ENCODE assay signal across 13 cellular contexts in the genomic region with DNA sequence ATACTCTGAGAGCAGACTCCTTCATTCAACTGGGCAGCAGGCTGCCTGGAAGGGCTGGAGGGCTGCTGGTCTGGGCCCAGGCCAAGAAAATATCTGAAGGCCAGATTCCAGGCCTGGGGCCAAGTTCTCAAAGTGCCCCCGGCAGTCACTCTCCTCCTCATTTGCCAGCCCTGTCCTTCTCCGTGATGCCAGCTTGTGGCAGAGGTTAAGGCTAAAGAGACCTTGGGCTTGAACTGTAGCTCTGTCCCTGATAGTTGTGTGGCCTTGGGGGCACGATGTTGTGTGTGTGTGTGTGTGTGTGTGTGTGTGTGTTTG. TPM values are rescaled to one million over a fixed set of nuclear protein-coding genes. Genes with fewer than 3 reads are reported as not detected.
A peak's percentile ranks its signal among the peaks of the same experiment; 100 is the strongest.
DNase-seq lines count a peak whose midpoint lies in the region; ATAC-seq and TF ChIP-seq lines count a peak whose summit lies in the region.
"Had no signal": no experiment of that assay in that cellular context is flagged by ENCODE, and none has a peak within 500 bp of the region (broad histone marks: within the 10 kb centered on the region; RNA-seq: fewer than 3 reads in every experiment).

No MANE protein-coding gene starts in this region.

- ATAC-seq in psoas muscle: peak in 3 of 4 donors; percentile 13 to 33 (median 33)
- ATAC-seq in GM18520 (IDR thresholded peaks at IDR 0.05; ENCODE audit: unreplicated experiment): no peak
- ATAC-seq in HG02981 (IDR thresholded peaks at IDR 0.05; ENCODE audit: unreplicated experiment): no peak
- ATAC-seq: activated CD4-positive, alpha-beta T cell treated with anti-CD3 and anti-CD28 coated beads for 36 hours; activated T-cell treated with anti-CD3 and anti-CD28 coated beads, Interleukin-2, amount 50 U/mL, for 72 hours; natural killer cell had no signal

- H3K36me3 ChIP-seq in cardiac muscle cell: no peaks in the 10 kb centered on the region
- no peaks in the 10 kb centered on the region for H3K36me3 ChIP-seq in psoas muscle (ENCODE audit: insufficient read depth in 1 of 2, low read depth in 1 of 2)
- H3K36me3 ChIP-seq: BLaER1 treated with 17β-estradiol and CSF1 and Interleukin-3, amounts not matched to agents 10 nM and 100 nM had no signal

- TF ChIP-seq CTCF in HFFc6 (IDR thresholded peaks at IDR 0.05): no peak
- TF ChIP-seq CTCF in VCaP (conservative IDR thresholded peaks at IDR 0.05): no peak
- no peak for TF ChIP-seq CTCF in cardiac muscle cell (IDR thresholded peaks at IDR 0.05; ENCODE audit: low read depth, low read length)
- TF ChIP-seq CTCF in psoas muscle (IDR thresholded peaks at IDR 0.05): no peak

- no peaks in the 10 kb centered on the region for H3K36me3 Mint-ChIP-seq in HFFc6 (ENCODE audit: low read depth)
- H3K36me3 Mint-ChIP-seq: natural killer cell had no signal

- H3K27me3 Mint-ChIP-seq in HFFc6 (ENCODE audit: insufficient read depth): peaks cover 4% of the 10 kb centered on the region

- DNase-seq in HFFc6 (no peak), cardiac muscle cell (ENCODE audit: low read depth in 1 of 2, low spot score in 1 of 2) (peak; percentile 34 to 60), psoas muscle (no peak), islet precursor cell (no peak), mucosa of gallbladder (ENCODE audit: low spot score) (no peak)
- DNase-seq: activated CD4-positive, alpha-beta T cell treated with anti-CD3 and anti-CD28 coated beads for 36 hours; activated T-cell treated with anti-CD3 and anti-CD28 coated beads, Interleukin-2, amount 50 U/mL, for 72 hours; natural killer cell; NCI-H1417 had no signal

- no peak overlapping the region for H3K27ac Mint-ChIP-seq in HFFc6
- H3K27ac Mint-ChIP-seq: activated CD4-positive, alpha-beta T cell treated with anti-CD3 and anti-CD28 coated beads for 36 hours; activated T-cell treated with anti-CD3 and anti-CD28 coated beads, Interleukin-2, amount 50 U/mL, for 72 hours; natural killer cell had no signal

- H3K9me3 ChIP-seq in cardiac muscle cell (ENCODE audit: low read depth) (no peaks in the 10 kb centered on the region), psoas muscle (no peaks in the 10 kb centered on the region)
- H3K9me3 ChIP-seq: BLaER1 treated with 17β-estradiol and CSF1 and Interleukin-3, amounts not matched to agents 10 nM and 100 nM had no signal

- intact Hi-C loops in psoas muscle (cut with DNase I): no loop called here

- H3K9me3 Mint-ChIP-seq in HFFc6: no peaks in the 10 kb centered on the region
- H3K9me3 Mint-ChIP-seq: activated T-cell treated with anti-CD3 and anti-CD28 coated beads, Interleukin-2, amount 50 U/mL, for 72 hours; natural killer cell had no signal

- peaks cover 3% of the 10 kb centered on the region for H3K4me1 ChIP-seq in cardiac muscle cell (ENCODE audit: low read depth)
- H3K4me1 ChIP-seq in psoas muscle: peaks cover 10% of the 10 kb centered on the region

- 11 to 20% (median 19%) methylated on average over 3 of the region's 3 CpGs for WGBS in psoas muscle, 3 donors

- H3K4me1 Mint-ChIP-seq in HFFc6 (ENCODE audit: low read depth): peaks cover 16% of the 10 kb centered on the region
- H3K4me1 Mint-ChIP-seq: activated CD4-positive, alpha-beta T cell treated with anti-CD3 and anti-CD28 coated beads for 36 hours had no signal

- H3K27ac ChIP-seq in VCaP (peak overlapping the region; percentile 92), cardiac muscle cell (no peak overlapping the region), psoas muscle (no peak overlapping the region)
- H3K27ac ChIP-seq: BLaER1 treated with 17β-estradiol and CSF1 and Interleukin-3, amounts not matched to agents 10 nM and 100 nM had no signal

- H3K4me3 ChIP-seq in cardiac muscle cell (no peak overlapping the region), psoas muscle (no peak overlapping the region)
- H3K4me3 ChIP-seq: BLaER1 treated with 17β-estradiol and CSF1 and Interleukin-3, amounts not matched to agents 10 nM and 100 nM had no signal

- H3K4me3 Mint-ChIP-seq in HFFc6: peak overlapping the region; percentile 11; the same call in 1 of the 2 replicates
- H3K4me3 Mint-ChIP-seq: activated CD4-positive, alpha-beta T cell treated with anti-CD3 and anti-CD28 coated beads for 36 hours; activated T-cell treated with anti-CD3 and anti-CD28 coated beads, Interleukin-2, amount 50 U/mL, for 72 hours; natural killer cell had no signal

- no peaks in the 10 kb centered on the region for H3K27me3 ChIP-seq in cardiac muscle cell
- no peaks in the 10 kb centered on the region for H3K27me3 ChIP-seq in psoas muscle (ENCODE audit: insufficient read depth in 3 of 3, low read length in 2 of 3)
- H3K27me3 ChIP-seq: BLaER1 treated with 17β-estradiol and CSF1 and Interleukin-3, amounts not matched to agents 10 nM and 100 nM had no signal

RNA-seq across cellular contexts. Expression of a gene that starts 39.0 kb away (rescaled TPM):
- not detected for total RNA-seq in HFFc6 (2021; fragmentation: NEBNext Ultra II Directional; extraction: Animal tissue kit (Norgen Biotek cat#: 25700))
- total RNA-seq in cardiac muscle cell: 1.5 TPM in 1 of 2 replicates, not detected in the other
- 0.69 TPM in 1 of 2 replicates, not detected in the other for polyA plus RNA-seq in cardiac muscle cell
- not detected for total RNA-seq in psoas muscle
- polyA plus RNA-seq in psoas muscle: under 1 TPM in 1 of 3 donors, not detected in 2; 0.05 TPM
- total RNA-seq in mucosa of gallbladder: 98.6 TPM
- total RNA-seq: activated CD4-positive, alpha-beta T cell treated with anti-CD3 and anti-CD28 coated beads for 36 hours; activated T-cell treated with anti-CD3 and anti-CD28 coated beads, Interleukin-2, amount 50 U/mL, for 72 hours; natural killer cell had no signal

RNA-seq across cellular contexts. Expression of a gene that starts 50.3 kb away (rescaled TPM):
- total RNA-seq in HFFc6 (2021; fragmentation: NEBNext Ultra II Directional; extraction: Animal tissue kit (Norgen Biotek cat#: 25700)): under 1 TPM in 4 of 6 experiments, not detected in 2; 0.11 to 0.22 (median 0.12) TPM
- total RNA-seq in cardiac muscle cell (not detected in 2 replicates), psoas muscle (10 to 100 TPM; 10.8 to 19.0 (median 17.8) TPM), mucosa of gallbladder (6.4 TPM)
- polyA plus RNA-seq in cardiac muscle cell (not detected in 2 replicates), psoas muscle (10 to 100 TPM; 16.5 to 24.0 (median 22.6) TPM)
- total RNA-seq: activated CD4-positive, alpha-beta T cell treated with anti-CD3 and anti-CD28 coated beads for 36 hours; activated T-cell treated with anti-CD3 and anti-CD28 coated beads, Interleukin-2, amount 50 U/mL, for 72 hours; natural killer cell had no signal

Comparison
In these comparisons a context has a peak if more than half of its experiments do, and no peak if none do; other contexts are left out.
1. DNase-seq: peak in cardiac muscle cell (2 of 2); none in HFFc6 (single experiment), psoas muscle (0 of 2), islet precursor cell (single experiment) and mucosa of gallbladder (single experiment).
2. ATAC-seq: peak in psoas muscle (3 of 4); none in GM18520 (single experiment) and HG02981 (single experiment).
3. RNA of a gene that starts 39.0 kb away (total RNA-seq): 98.6 TPM in mucosa of gallbladder (single experiment); 1.5 TPM in cardiac muscle cell, not detected in psoas muscle and not detected in HFFc6; every median in the first group is over 10 times any median in the second.